In the genomic region with DNA sequence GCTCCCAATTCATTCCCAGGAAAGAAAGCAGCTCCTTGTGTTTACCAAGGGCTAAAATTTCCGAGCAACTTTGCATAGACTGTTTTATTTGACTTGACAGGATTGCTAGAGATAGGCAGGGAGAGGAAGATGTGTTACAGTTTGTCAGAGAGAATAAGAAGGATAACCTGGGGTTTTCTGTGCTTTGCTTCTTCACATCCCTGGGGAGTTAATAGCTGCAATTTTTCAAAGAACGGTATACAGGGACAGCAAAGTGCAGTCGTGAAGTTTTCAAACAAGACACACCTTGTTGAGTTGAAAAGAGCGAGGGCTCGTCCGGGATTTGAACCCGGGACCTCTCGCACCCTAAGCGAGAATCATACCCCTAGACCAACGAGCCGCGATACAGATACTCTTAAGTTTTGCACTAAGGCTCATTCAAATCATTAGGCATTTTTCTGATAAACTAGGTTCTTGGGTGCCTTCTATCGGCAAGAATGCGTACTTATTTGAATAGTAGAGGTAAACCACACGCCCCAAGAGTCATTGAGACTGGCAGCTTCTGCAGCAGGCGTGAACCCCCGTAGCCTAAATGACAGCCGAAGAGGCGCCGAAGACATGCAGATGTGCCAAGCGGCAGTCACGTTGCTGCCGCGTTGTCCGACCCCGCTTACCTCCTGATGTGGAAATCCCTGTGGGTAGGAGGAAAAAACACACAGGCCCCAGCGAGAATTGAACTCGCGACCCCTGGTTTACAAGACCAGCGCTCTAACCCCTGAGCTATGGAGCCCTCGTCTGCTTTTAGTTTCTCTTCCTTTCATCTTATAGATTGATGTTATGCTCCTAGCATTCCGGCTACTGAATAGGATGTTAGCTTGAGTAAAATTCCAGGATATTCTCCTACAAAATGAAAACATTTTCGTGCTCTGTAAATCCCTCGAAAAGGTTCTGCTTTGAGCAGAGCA, we compare ENCODE assay signal across 1 cellular context.
A peak's percentile ranks its signal among the peaks of the same experiment; 100 is the strongest.
TF ChIP-seq lines count a peak whose summit lies in the region.

No MANE protein-coding gene starts in this region.

TF ChIP-seq in HepG2, 621 proteins besides CTCF, POLR2A, EP300 and RAD21 (continued from another document and continues in another):
- TF ChIP-seq RERE (CRISPR knock-in tag; IDR thresholded peaks at IDR 0.05; ENCODE audit: low read depth), result no peak
- TF ChIP-seq DMAP1 (CRISPR knock-in tag; IDR thresholded peaks at IDR 0.05), result peak; percentile 66; the same call in 1 of the 2 replicates
- TF ChIP-seq SNAPC2 (CRISPR knock-in tag; IDR thresholded peaks at IDR 0.05), result peak; percentile 95
- TF ChIP-seq STAG1 (CRISPR knock-in tag; IDR thresholded peaks at IDR 0.05), result peak; percentile 43; the same call in 1 of the 2 replicates
- no peak for TF ChIP-seq PCBP2 (optimal IDR thresholded peaks at IDR 0.05; ENCODE audit: low read depth, low read length, poor library complexity, severe bottlenecking)
- no peak for TF ChIP-seq FOXP1 (IDR thresholded peaks at IDR 0.05)
- TF ChIP-seq FOXP1 (CRISPR knock-in tag; IDR thresholded peaks at IDR 0.05), result peak; percentile 62
- TF ChIP-seq KAT2B (IDR thresholded peaks at IDR 0.05; ENCODE audit: borderline replicate concordance, low read depth, low read length), result no peak
- TF ChIP-seq HMG20B (CRISPR knock-in tag; conservative IDR thresholded peaks at IDR 0.05), result no peak
- TF ChIP-seq, protein P1, sequence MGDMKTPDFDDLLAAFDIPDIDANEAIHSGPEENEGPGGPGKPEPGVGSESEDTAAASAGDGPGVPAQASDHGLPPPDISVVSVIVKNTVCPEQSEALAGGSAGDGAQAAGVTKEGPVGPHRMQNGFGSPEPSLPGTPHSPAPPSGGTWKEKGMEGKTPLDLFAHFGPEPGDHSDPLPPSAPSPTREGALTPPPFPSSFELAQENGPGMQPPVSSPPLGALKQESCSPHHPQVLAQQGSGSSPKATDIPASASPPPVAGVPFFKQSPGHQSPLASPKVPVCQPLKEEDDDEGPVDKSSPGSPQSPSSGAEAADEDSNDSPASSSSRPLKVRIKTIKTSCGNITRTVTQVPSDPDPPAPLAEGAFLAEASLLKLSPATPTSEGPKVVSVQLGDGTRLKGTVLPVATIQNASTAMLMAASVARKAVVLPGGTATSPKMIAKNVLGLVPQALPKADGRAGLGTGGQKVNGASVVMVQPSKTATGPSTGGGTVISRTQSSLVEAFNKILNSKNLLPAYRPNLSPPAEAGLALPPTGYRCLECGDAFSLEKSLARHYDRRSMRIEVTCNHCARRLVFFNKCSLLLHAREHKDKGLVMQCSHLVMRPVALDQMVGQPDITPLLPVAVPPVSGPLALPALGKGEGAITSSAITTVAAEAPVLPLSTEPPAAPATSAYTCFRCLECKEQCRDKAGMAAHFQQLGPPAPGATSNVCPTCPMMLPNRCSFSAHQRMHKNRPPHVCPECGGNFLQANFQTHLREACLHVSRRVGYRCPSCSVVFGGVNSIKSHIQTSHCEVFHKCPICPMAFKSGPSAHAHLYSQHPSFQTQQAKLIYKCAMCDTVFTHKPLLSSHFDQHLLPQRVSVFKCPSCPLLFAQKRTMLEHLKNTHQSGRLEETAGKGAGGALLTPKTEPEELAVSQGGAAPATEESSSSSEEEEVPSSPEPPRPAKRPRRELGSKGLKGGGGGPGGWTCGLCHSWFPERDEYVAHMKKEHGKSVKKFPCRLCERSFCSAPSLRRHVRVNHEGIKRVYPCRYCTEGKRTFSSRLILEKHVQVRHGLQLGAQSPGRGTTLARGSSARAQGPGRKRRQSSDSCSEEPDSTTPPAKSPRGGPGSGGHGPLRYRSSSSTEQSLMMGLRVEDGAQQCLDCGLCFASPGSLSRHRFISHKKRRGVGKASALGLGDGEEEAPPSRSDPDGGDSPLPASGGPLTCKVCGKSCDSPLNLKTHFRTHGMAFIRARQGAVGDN (CRISPR knock-in tag; IDR thresholded peaks at IDR 0.05), result peak; percentile 87
- peak; percentile 70 for TF ChIP-seq SMAD9 (CRISPR knock-in tag; IDR thresholded peaks at IDR 0.05)
- TF ChIP-seq ZNF30 (CRISPR knock-in tag; IDR thresholded peaks at IDR 0.05), result 0 out of 2 replicates have a peak, but pooled peaks have one; percentile 31
- TF ChIP-seq ZNF251 (CRISPR knock-in tag; IDR thresholded peaks at IDR 0.05), result no peak
- no peak; the same call in 1 of the 2 replicates for TF ChIP-seq ELF1 (CRISPR knock-in tag; IDR thresholded peaks at IDR 0.05)
- no peak for TF ChIP-seq ZNF207 (IDR thresholded peaks at IDR 0.05; ENCODE audit: borderline replicate concordance)
- peak; percentile 53; the same call in 1 of the 2 replicates for TF ChIP-seq MBD4 (IDR thresholded peaks at IDR 0.05; ENCODE audit: borderline replicate concordance, low read length)
- TF ChIP-seq, protein P2, sequence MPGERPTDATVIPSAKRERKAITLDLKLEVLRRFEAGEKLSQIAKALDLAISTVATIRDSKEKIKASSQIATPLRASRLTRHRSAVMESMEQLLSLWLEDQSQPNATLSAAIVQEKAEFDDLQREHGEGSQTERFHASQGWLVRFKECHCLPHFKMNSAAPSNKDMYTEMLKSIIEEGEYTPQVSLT (CRISPR knock-in tag; IDR thresholded peaks at IDR 0.05; ENCODE audit: borderline replicate concordance, low read depth), result peak; percentile 69; the same call in 1 of the 2 replicates
- peak; percentile 36; the same call in 1 of the 2 replicates for TF ChIP-seq TFE3 (CRISPR knock-in tag; IDR thresholded peaks at IDR 0.05)
- TF ChIP-seq AHR (CRISPR knock-in tag; IDR thresholded peaks at IDR 0.05), result peak; percentile 74; the same call in 1 of the 2 replicates
- peak; percentile 47 for TF ChIP-seq ZNF331 (CRISPR knock-in tag; IDR thresholded peaks at IDR 0.05)
- peak; percentile 85; the same call in 1 of the 2 replicates for TF ChIP-seq ARID2 (CRISPR knock-in tag; IDR thresholded peaks at IDR 0.05; ENCODE audit: borderline replicate concordance)
- peak; percentile 75; the same call in 1 of the 2 replicates for TF ChIP-seq ZNF784 (CRISPR knock-in tag; IDR thresholded peaks at IDR 0.05; ENCODE audit: borderline replicate concordance)
- TF ChIP-seq ETV6 (CRISPR knock-in tag; conservative IDR thresholded peaks at IDR 0.05), result no peak
- peak; percentile 69 for TF ChIP-seq MED1 (CRISPR knock-in tag; IDR thresholded peaks at IDR 0.05)
- TF ChIP-seq MXD4 (CRISPR knock-in tag; IDR thresholded peaks at IDR 0.05), result peak; percentile 82
- TF ChIP-seq FIP1L1 (IDR thresholded peaks at IDR 0.05; ENCODE audit: borderline replicate concordance, insufficient read depth, low read depth, low read length), result 0 out of 2 replicates have a peak, but pooled peaks have one; percentile 42
- TF ChIP-seq MEF2D (CRISPR knock-in tag; IDR thresholded peaks at IDR 0.05), result peak; percentile 62
- 0 out of 2 replicates have a peak, but pooled peaks have one; percentile 10 for TF ChIP-seq ZNF3 (CRISPR knock-in tag; IDR thresholded peaks at IDR 0.05)
- TF ChIP-seq SRF (IDR thresholded peaks at IDR 0.05; ENCODE audit: low read depth, low read length), result no peak
- no peak for TF ChIP-seq FOSL1 (CRISPR knock-in tag; IDR thresholded peaks at IDR 0.05; ENCODE audit: borderline replicate concordance)
- TF ChIP-seq SMAD1 (CRISPR knock-in tag; IDR thresholded peaks at IDR 0.05; ENCODE audit: borderline replicate concordance, low read depth), result no peak
- no peak for TF ChIP-seq ZNF562 (CRISPR knock-in tag; IDR thresholded peaks at IDR 0.05; ENCODE audit: borderline replicate concordance)
- no peak for TF ChIP-seq ZNF781 (CRISPR knock-in tag; IDR thresholded peaks at IDR 0.05; ENCODE audit: borderline replicate concordance, not compliant biosample characterization)
- TF ChIP-seq HIVEP1 (CRISPR knock-in tag; IDR thresholded peaks at IDR 0.05), result peak; percentile 89
- TF ChIP-seq, protein P3, sequence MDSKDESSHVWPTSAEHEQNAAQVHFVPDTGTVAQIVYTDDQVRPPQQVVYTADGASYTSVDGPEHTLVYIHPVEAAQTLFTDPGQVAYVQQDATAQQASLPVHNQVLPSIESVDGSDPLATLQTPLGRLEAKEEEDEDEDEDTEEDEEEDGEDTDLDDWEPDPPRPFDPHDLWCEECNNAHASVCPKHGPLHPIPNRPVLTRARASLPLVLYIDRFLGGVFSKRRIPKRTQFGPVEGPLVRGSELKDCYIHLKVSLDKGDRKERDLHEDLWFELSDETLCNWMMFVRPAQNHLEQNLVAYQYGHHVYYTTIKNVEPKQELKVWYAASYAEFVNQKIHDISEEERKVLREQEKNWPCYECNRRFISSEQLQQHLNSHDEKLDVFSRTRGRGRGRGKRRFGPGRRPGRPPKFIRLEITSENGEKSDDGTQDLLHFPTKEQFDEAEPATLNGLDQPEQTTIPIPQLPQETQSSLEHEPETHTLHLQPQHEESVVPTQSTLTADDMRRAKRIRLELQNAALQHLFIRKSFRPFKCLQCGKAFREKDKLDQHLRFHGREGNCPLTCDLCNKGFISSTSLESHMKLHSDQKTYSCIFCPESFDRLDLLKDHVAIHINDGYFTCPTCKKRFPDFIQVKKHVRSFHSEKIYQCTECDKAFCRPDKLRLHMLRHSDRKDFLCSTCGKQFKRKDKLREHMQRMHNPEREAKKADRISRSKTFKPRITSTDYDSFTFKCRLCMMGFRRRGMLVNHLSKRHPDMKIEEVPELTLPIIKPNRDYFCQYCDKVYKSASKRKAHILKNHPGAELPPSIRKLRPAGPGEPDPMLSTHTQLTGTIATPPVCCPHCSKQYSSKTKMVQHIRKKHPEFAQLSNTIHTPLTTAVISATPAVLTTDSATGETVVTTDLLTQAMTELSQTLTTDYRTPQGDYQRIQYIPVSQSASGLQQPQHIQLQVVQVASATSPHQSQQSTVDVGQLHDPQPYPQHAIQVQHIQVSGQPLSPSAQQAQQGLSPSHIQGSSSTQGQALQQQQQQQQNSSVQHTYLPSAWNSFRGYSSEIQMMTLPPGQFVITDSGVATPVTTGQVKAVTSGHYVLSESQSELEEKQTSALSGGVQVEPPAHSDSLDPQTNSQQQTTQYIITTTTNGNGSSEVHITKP (CRISPR knock-in tag; IDR thresholded peaks at IDR 0.05; ENCODE audit: low read depth), result peak; percentile 76
- TF ChIP-seq, protein P4, sequence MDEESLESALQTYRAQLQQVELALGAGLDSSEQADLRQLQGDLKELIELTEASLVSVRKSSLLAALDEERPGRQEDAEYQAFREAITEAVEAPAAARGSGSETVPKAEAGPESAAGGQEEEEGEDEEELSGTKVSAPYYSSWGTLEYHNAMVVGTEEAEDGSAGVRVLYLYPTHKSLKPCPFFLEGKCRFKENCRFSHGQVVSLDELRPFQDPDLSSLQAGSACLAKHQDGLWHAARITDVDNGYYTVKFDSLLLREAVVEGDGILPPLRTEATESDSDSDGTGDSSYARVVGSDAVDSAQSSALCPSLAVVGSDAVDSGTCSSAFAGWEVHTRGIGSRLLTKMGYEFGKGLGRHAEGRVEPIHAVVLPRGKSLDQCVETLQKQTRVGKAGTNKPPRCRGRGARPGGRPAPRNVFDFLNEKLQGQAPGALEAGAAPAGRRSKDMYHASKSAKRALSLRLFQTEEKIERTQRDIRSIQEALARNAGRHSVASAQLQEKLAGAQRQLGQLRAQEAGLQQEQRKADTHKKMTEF (CRISPR knock-in tag; IDR thresholded peaks at IDR 0.05), result peak; percentile 98
- peak; percentile 72; the same call in 1 of the 2 replicates for TF ChIP-seq ZNF703 (CRISPR knock-in tag; IDR thresholded peaks at IDR 0.05; ENCODE audit: borderline replicate concordance)
- no peak for TF ChIP-seq GPN1 (CRISPR knock-in tag; IDR thresholded peaks at IDR 0.05; ENCODE audit: borderline replicate concordance)
- TF ChIP-seq CBX5 (CRISPR knock-in tag; IDR thresholded peaks at IDR 0.05; ENCODE audit: borderline replicate concordance), result peak; percentile 88; the same call in 1 of the 2 replicates
- TF ChIP-seq ZNF615 (CRISPR knock-in tag; IDR thresholded peaks at IDR 0.05; ENCODE audit: borderline replicate concordance), result peak; percentile 99
